Comparison of ENCODE assay signal across 5 cellular contexts in genomic region chr18:14698006-14698405, GRCh38. TPM values are rescaled to one million over a fixed set of nuclear protein-coding genes. Genes with fewer than 3 reads are reported as not detected.
"Had no signal": no experiment of that assay in that cellular context is flagged by ENCODE, and none has a peak within 500 bp of the region (broad histone marks: within the 10 kb centered on the region; RNA-seq: fewer than 3 reads in every experiment).

No MANE protein-coding gene starts in this region.

RNA-seq across cellular contexts. Expression of gene ANKRD30B, which starts 50.0 kb away (rescaled TPM):
- total RNA-seq: activated CD8-positive, alpha-beta T cell treated with anti-CD3 and anti-CD28 coated beads, Interleukin-2, amount 10 ng/mL, durations not matched to agents 7 days and 5 days; activated naive CD8-positive, alpha-beta T cell treated with anti-CD3 and anti-CD28 coated beads, Interleukin-2, amount 10 ng/mL, durations not matched to agents 7 days and 5 days; NCI-H460; SJSA1; WTC11 had no signal
